ENCODE assay signal across 16 cellular contexts in the genomic region with DNA sequence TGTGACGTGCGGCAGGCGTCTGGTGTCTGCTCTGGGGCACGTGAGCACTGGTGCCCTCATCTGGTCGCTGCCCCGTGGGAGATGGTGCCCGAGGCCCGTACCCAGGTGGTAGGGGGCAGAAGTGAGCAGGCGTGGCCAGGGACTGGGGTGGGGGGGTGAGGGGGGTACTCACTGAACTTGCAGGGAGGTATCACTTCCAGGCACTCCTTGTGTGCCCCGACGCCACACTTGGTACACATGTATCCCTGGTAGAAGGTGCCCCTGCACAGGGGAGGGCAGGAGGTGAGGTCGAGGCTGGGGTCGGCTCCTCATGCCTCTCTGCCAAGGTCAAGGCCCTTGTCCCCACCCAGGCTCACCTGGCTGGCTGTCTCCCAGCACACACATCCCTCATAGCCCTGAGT. TPM values are rescaled to one million over a fixed set of nuclear protein-coding genes. Genes with fewer than 3 reads are reported as not detected.
DNase-seq lines count a peak whose midpoint lies in the region; ATAC-seq and TF ChIP-seq lines count a peak whose summit lies in the region.
"Had no signal": no experiment of that assay in that cellular context is flagged by ENCODE, and none has a peak within 500 bp of the region (broad histone marks: within the 10 kb centered on the region; RNA-seq: fewer than 3 reads in every experiment).

No MANE protein-coding gene starts in this region.

- no peak overlapping the region for H3K4me3 ChIP-seq in SK-N-SH (ENCODE audit: low read depth in 2 of 2, low read length in 1 of 2)
- no peak overlapping the region for H3K4me3 ChIP-seq in aorta (ENCODE audit: low read length in 2 of 2)

- no peaks in the 10 kb centered on the region for H3K4me1 Mint-ChIP-seq in chondrocyte (ENCODE audit: low read depth)
- H3K4me1 Mint-ChIP-seq in naive B cell, result peaks cover 46 to 67% (median 58%) of the 10 kb centered on the region in 3 donors
- H3K4me1 Mint-ChIP-seq in activated CD4-positive, alpha-beta memory T cell treated with anti-CD3 and anti-CD28 coated beads, Interleukin-2, amount 10 ng/mL, durations not matched to agents 7 days and 5 days, result peaks cover 10% of the 10 kb centered on the region

- POLR2A ChIA-PET in SK-N-SH (lab: Yijun Ruan, JAX), result interaction anchor here (0.8 kb wide), 1 partner anchor 17 kb away, joined by 3 read pairs; no protein-coding TSS in a partner anchor
- POLR2A ChIA-PET in activated CD4-positive, alpha-beta memory T cell treated with anti-CD3 and anti-CD28 coated beads, Interleukin-2, amount 10 ng/mL, durations not matched to agents 7 days and 5 days (lab: Charles Lee), result interaction anchor here (2.3 kb wide), 1 partner anchor 210 kb away, joined by 9 read pairs; no protein-coding TSS in a partner anchor

- TF ChIP-seq CTCF in SK-N-SH (IDR thresholded peaks at IDR 0.05), result no peak
- no peak for TF ChIP-seq CTCF in chondrocyte (IDR thresholded peaks at IDR 0.05)

- H3K9ac ChIP-seq in SK-N-SH, result no peak overlapping the region

- no peaks in the 10 kb centered on the region for H3K9me2 ChIP-seq in SK-N-SH

- no peaks in the 10 kb centered on the region for H4K20me1 ChIP-seq in SK-N-SH (ENCODE audit: insufficient read depth)

- DNase-seq in SK-N-SH (peak; percentile 67), ELF-1 (ENCODE audit: low read depth, low spot score) (peak; percentile 17), chondrocyte (ENCODE audit: low spot score) (peak; percentile 68), naive B cell (peak; percentile 41), aorta (no peak)
- DNase-seq in activated CD4-positive, alpha-beta memory T cell treated with anti-CD3 and anti-CD28 coated beads, Interleukin-2, amount 10 ng/mL, durations not matched to agents 7 days and 5 days, result no peak
- DNase-seq: Kasumi-1, NCI-H1092 treated with DMSO at 0.1 percent for 48 hours, NCI-H146, NCI-H2081, NCI-H2171 treated with DMSO at 0.1 percent for 48 hours, OCI-M1, SIG-M5 had no signal

- H3K36me3 Mint-ChIP-seq in chondrocyte (ENCODE audit: low read depth) (peaks cover 4% of the 10 kb centered on the region), naive B cell (no peaks in the 10 kb centered on the region)
- H3K36me3 Mint-ChIP-seq in activated CD4-positive, alpha-beta memory T cell treated with anti-CD3 and anti-CD28 coated beads, Interleukin-2, amount 10 ng/mL, durations not matched to agents 7 days and 5 days (ENCODE audit: low read depth), result no peaks in the 10 kb centered on the region

- H3K27me3 Mint-ChIP-seq in chondrocyte (ENCODE audit: low read depth) (no peaks in the 10 kb centered on the region), naive B cell (no peaks in the 10 kb centered on the region)
- no peaks in the 10 kb centered on the region for H3K27me3 Mint-ChIP-seq in activated CD4-positive, alpha-beta memory T cell treated with anti-CD3 and anti-CD28 coated beads, Interleukin-2, amount 10 ng/mL, durations not matched to agents 7 days and 5 days

- H3K79me2 ChIP-seq in SK-N-SH (ENCODE audit: insufficient read depth), result no peaks in the 10 kb centered on the region

- H3K36me3 ChIP-seq in SK-N-SH (replicated peaks in 1 of 2; ENCODE audit: control insufficient read depth in 1 of 2, insufficient read depth in 2 of 2, low read length in 1 of 2) (peaks cover 0 to 38% of the 10 kb centered on the region in 2 experiments), aorta (ENCODE audit: control insufficient read depth in 1 of 2, insufficient read depth in 2 of 2, low read length in 1 of 2) (no peaks in the 10 kb centered on the region)

- ATAC-seq in SK-N-SH treated with all-trans-retinoic acid at 6 μM for 48 hours, result no peak
- no peak for ATAC-seq in naive B cell (ENCODE audit: low read depth in 2 of 2)
- ATAC-seq in GM18868 (IDR thresholded peaks at IDR 0.05; ENCODE audit: unreplicated experiment), result no peak
- no peak for ATAC-seq in aorta (ENCODE audit: low FRiP score)

- H3K4me2 ChIP-seq in SK-N-SH, result no peak overlapping the region

- intact Hi-C loops in aorta (cut with DNase I), result no loop called here

- H3K27me3 ChIP-seq in SK-N-SH (ENCODE audit: insufficient read depth) (no peaks in the 10 kb centered on the region), aorta (ENCODE audit: control insufficient read depth in 1 of 2, insufficient read depth in 2 of 2, low read length in 1 of 2) (no peaks in the 10 kb centered on the region)

- peaks cover 4% of the 10 kb centered on the region for H3F3A ChIP-seq in SK-N-SH (replicated peaks; ENCODE audit: insufficient read depth)

- H2AFZ ChIP-seq in SK-N-SH (ENCODE audit: low read depth), result no peak overlapping the region

- no peak for TF ChIP-seq RAD21 in SK-N-SH (IDR thresholded peaks at IDR 0.05; ENCODE audit: low read length)

- CTCF ChIA-PET in SK-N-SH (lab: Yijun Ruan, JAX), result interaction anchor here (1.0 to 7.9 kb wide), 16 partner anchors 11 to 232 kb away, joined by 3 to 235 read pairs (median 10); a partner anchor contains a TSS
- CTCF ChIA-PET in activated CD4-positive, alpha-beta memory T cell treated with anti-CD3 and anti-CD28 coated beads, Interleukin-2, amount 10 ng/mL, durations not matched to agents 7 days and 5 days (lab: Charles Lee), result interaction anchor here (1.0 to 7.4 kb wide), 5 partner anchors 9 to 316 kb away, joined by 4 to 79 read pairs (median 10); no protein-coding TSS in a partner anchor

- peaks cover 0 to 23% of the 10 kb centered on the region in 2 experiments; a peak in 1 of 4 replicates for H3K4me1 ChIP-seq in SK-N-SH (ENCODE audit: control insufficient read depth in 1 of 2, insufficient read depth in 2 of 2, low read depth in 1 of 2, low read length in 1 of 2)
- H3K4me1 ChIP-seq in aorta (ENCODE audit: control insufficient read depth in 1 of 2, insufficient read depth in 2 of 2, low read length in 2 of 2), result no peaks in the 10 kb centered on the region

- no peaks in the 10 kb centered on the region for H3K9me3 ChIP-seq in SK-N-SH
- H3K9me3 ChIP-seq in aorta (ENCODE audit: control insufficient read depth, low read length), result no peaks in the 10 kb centered on the region

- no peak overlapping the region for H3K27ac Mint-ChIP-seq in chondrocyte (ENCODE audit: unreplicated experiment)
- peak overlapping the region in 5 of 6 donors; percentile 72 to 97 (median 84) for H3K27ac Mint-ChIP-seq in naive B cell
- H3K27ac Mint-ChIP-seq in activated CD4-positive, alpha-beta memory T cell treated with anti-CD3 and anti-CD28 coated beads, Interleukin-2, amount 10 ng/mL, durations not matched to agents 7 days and 5 days, result no peak overlapping the region

- no peak for TF ChIP-seq EP300 in SK-N-SH (IDR thresholded peaks at IDR 0.05; ENCODE audit: borderline replicate concordance in 1 of 2, low read depth in 1 of 2, low read length in 1 of 2)

- H3K9me3 Mint-ChIP-seq in chondrocyte (ENCODE audit: low read depth) (no peaks in the 10 kb centered on the region), naive B cell (peaks cover 0 to 2% (median 0%) of the 10 kb centered on the region in 7 donors)
- H3K9me3 Mint-ChIP-seq in activated CD4-positive, alpha-beta memory T cell treated with anti-CD3 and anti-CD28 coated beads, Interleukin-2, amount 10 ng/mL, durations not matched to agents 7 days and 5 days, result no peaks in the 10 kb centered on the region

- no peak overlapping the region; a peak in 1 of 4 replicates for H3K27ac ChIP-seq in SK-N-SH (ENCODE audit: low read depth in 2 of 2, low read length in 1 of 2)
- no peak overlapping the region for H3K27ac ChIP-seq in aorta (ENCODE audit: low read depth in 1 of 2, low read length in 2 of 2)
- H3K27ac ChIP-seq: 22Rv1 had no signal

- no peak overlapping the region for H3K4me3 Mint-ChIP-seq in chondrocyte (ENCODE audit: unreplicated experiment)
- H3K4me3 Mint-ChIP-seq in naive B cell, result peak overlapping the region in 7 of 8 donors; percentile 2 to 95 (median 66)
- H3K4me3 Mint-ChIP-seq in activated CD4-positive, alpha-beta memory T cell treated with anti-CD3 and anti-CD28 coated beads, Interleukin-2, amount 10 ng/mL, durations not matched to agents 7 days and 5 days, result no peak overlapping the region

- 93% methylated on average over 3 of the region's 13 CpGs for WGBS in SK-N-SH (ENCODE audit: low lambda C conversion rate)
- WGBS in aorta, 2 donors, result 84 to 92% methylated on average over 13 of the region's 13 CpGs

TF ChIP-seq in SK-N-SH, 30 proteins besides CTCF, POLR2A, EP300 and RAD21:
- TF ChIP-seq GATA2 (CRISPR knock-in tag; IDR thresholded peaks at IDR 0.05), result peak; percentile 27; the same call in 1 of the 2 replicates
- peak; percentile 26; the same call in 1 of the 2 replicates for TF ChIP-seq RCOR1 (IDR thresholded peaks at IDR 0.05; ENCODE audit: low read length)
- TF ChIP-seq MEF2A (IDR thresholded peaks at IDR 0.05; ENCODE audit: borderline replicate concordance, low read depth), result no peak

TF ChIP-seq in SK-N-SH treated with all-trans-retinoic acid at 6 μM for 48 hours, 23 proteins besides CTCF, POLR2A, EP300 and RAD21 (continues in another document):
- no peak for TF ChIP-seq OSR1 (CRISPR knock-in tag; IDR thresholded peaks at IDR 0.05)
- TF ChIP-seq TCF4 (CRISPR knock-in tag; IDR thresholded peaks at IDR 0.05; ENCODE audit: borderline replicate concordance), result no peak
- no peak for TF ChIP-seq ZFP30 (CRISPR knock-in tag; IDR thresholded peaks at IDR 0.05)
- TF ChIP-seq CSDC2 (CRISPR knock-in tag; IDR thresholded peaks at IDR 0.05), result no peak
- TF ChIP-seq GLIS3 (CRISPR knock-in tag; IDR thresholded peaks at IDR 0.05), result no peak
- TF ChIP-seq, protein P1, sequence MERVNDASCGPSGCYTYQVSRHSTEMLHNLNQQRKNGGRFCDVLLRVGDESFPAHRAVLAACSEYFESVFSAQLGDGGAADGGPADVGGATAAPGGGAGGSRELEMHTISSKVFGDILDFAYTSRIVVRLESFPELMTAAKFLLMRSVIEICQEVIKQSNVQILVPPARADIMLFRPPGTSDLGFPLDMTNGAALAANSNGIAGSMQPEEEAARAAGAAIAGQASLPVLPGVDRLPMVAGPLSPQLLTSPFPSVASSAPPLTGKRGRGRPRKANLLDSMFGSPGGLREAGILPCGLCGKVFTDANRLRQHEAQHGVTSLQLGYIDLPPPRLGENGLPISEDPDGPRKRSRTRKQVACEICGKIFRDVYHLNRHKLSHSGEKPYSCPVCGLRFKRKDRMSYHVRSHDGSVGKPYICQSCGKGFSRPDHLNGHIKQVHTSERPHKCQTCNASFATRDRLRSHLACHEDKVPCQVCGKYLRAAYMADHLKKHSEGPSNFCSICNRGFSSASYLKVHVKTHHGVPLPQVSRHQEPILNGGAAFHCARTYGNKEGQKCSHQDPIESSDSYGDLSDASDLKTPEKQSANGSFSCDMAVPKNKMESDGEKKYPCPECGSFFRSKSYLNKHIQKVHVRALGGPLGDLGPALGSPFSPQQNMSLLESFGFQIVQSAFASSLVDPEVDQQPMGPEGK (CRISPR knock-in tag; IDR thresholded peaks at IDR 0.05; ENCODE audit: borderline replicate concordance), result no peak

RNA-seq across cellular contexts. Expression of a gene that starts 45.2 kb away (rescaled TPM):
- polyA plus RNA-seq in SK-N-SH (2012; rRNA removed) (2.9 and 5.9 TPM in 2 replicates), naive B cell (ENCODE audit: low read depth in 6 of 6) (under 1 TPM in 1 of 6 donors, not detected in 5; 0.21 TPM), aorta (1 to 10 TPM in 1 of 2 donors, not detected in 1; 2.0 TPM)
- 1.6 and 3.0 TPM in 2 replicates for polyA plus RNA-seq in SK-N-SH (2012; cell fraction: cytosol; rRNA removed)
- 9.9 and 14.3 TPM in 2 replicates for polyA plus RNA-seq in SK-N-SH (2012; cell fraction: nucleus; rRNA removed)
- total RNA-seq in chondrocyte (0.74 to 1.2 TPM in 2 of 3 replicates, not detected in the other), aorta (1 to 10 TPM in 1 of 2 donors, under 1 TPM in 1; 0.84 to 3.0 TPM)
- under 1 TPM; 0.50 to 0.88 TPM for total RNA-seq in activated CD4-positive, alpha-beta memory T cell treated with anti-CD3 and anti-CD28 coated beads, Interleukin-2, amount 10 ng/mL, durations not matched to agents 7 days and 5 days

Comparison
In these comparisons a context has a peak if more than half of its experiments do, and no peak if none do; other contexts are left out.
1. DNase-seq: peak in SK-N-SH (single experiment), ELF-1 (single experiment), chondrocyte (single experiment) and naive B cell (single experiment); none in activated CD4-positive, alpha-beta memory T cell treated with anti-CD3 and anti-CD28 coated beads, Interleukin-2, amount 10 ng/mL, durations not matched to agents 7 days and 5 days (single experiment) and aorta (0 of 2).
2. H3K27ac Mint-ChIP-seq: peak in naive B cell (5 of 6); none in chondrocyte (single experiment) and activated CD4-positive, alpha-beta memory T cell treated with anti-CD3 and anti-CD28 coated beads, Interleukin-2, amount 10 ng/mL, durations not matched to agents 7 days and 5 days (single experiment).
3. H3K4me3 Mint-ChIP-seq: peak in naive B cell (7 of 8); none in chondrocyte (single experiment) and activated CD4-positive, alpha-beta memory T cell treated with anti-CD3 and anti-CD28 coated beads, Interleukin-2, amount 10 ng/mL, durations not matched to agents 7 days and 5 days (single experiment).